8 cellular contexts compared by ENCODE assay signal in genomic region chr3:141255864-141256263, GRCh38. TPM values are rescaled to one million over a fixed set of nuclear protein-coding genes. Genes with fewer than 3 reads are reported as not detected.
DNase-seq lines count a peak whose midpoint lies in the region; ATAC-seq lines count a peak whose summit lies in the region.

No MANE protein-coding gene starts in this region.

- no peak overlapping the region for H3K4me3 ChIP-seq in MG63

- DNase-seq in COLO829 (ENCODE audit: low spot score) (peak; percentile 53), MG63 (peak; percentile 93), left lobe of liver (ENCODE audit: low spot score) (no peak), Kasumi-1 (lab: John Stamatoyannopoulos, UW) (no peak)
- DNase-seq in activated T-helper 2 cell treated with anti-CD3 and anti-CD28 coated beads, Interferon-gamma antibody, Interleukin-2, Interleukin-4, amounts not matched to agents 10 μg/mL and 5 μg/mL and 100 μg/mL, durations not matched to agents 14 hours and 24 hours and 36 hours (ENCODE audit: low spot score): peak; percentile 42

- peaks cover 10% of the 10 kb centered on the region for H3K36me3 ChIP-seq in MG63

- no peaks in the 10 kb centered on the region for H3K9me3 Mint-ChIP-seq in activated T-helper 2 cell treated with anti-CD3 and anti-CD28 coated beads, Interferon-gamma antibody, Interleukin-2, Interleukin-4, amounts not matched to agents 10 μg/mL and 5 μg/mL and 100 μg/mL, durations not matched to agents 14 hours and 24 hours and 36 hours

- no peaks in the 10 kb centered on the region for H3K27me3 Mint-ChIP-seq in activated T-helper 2 cell treated with anti-CD3 and anti-CD28 coated beads, Interferon-gamma antibody, Interleukin-2, Interleukin-4, amounts not matched to agents 10 μg/mL and 5 μg/mL and 100 μg/mL, durations not matched to agents 14 hours and 24 hours and 36 hours (ENCODE audit: low read depth)

- no peak overlapping the region for H3K4me3 Mint-ChIP-seq in activated T-helper 2 cell treated with anti-CD3 and anti-CD28 coated beads, Interferon-gamma antibody, Interleukin-2, Interleukin-4, amounts not matched to agents 10 μg/mL and 5 μg/mL and 100 μg/mL, durations not matched to agents 14 hours and 24 hours and 36 hours (ENCODE audit: low read depth)

- H3K9me3 ChIP-seq in MG63: no peaks in the 10 kb centered on the region

- H3K27ac Mint-ChIP-seq in activated T-helper 2 cell treated with anti-CD3 and anti-CD28 coated beads, Interferon-gamma antibody, Interleukin-2, Interleukin-4, amounts not matched to agents 10 μg/mL and 5 μg/mL and 100 μg/mL, durations not matched to agents 14 hours and 24 hours and 36 hours: peak overlapping the region; percentile 57

- H3K4me1 Mint-ChIP-seq in activated T-helper 2 cell treated with anti-CD3 and anti-CD28 coated beads, Interferon-gamma antibody, Interleukin-2, Interleukin-4, amounts not matched to agents 10 μg/mL and 5 μg/mL and 100 μg/mL, durations not matched to agents 14 hours and 24 hours and 36 hours (ENCODE audit: low read depth): peaks cover 68% of the 10 kb centered on the region

- peaks cover 41% of the 10 kb centered on the region for H3K36me3 Mint-ChIP-seq in activated T-helper 2 cell treated with anti-CD3 and anti-CD28 coated beads, Interferon-gamma antibody, Interleukin-2, Interleukin-4, amounts not matched to agents 10 μg/mL and 5 μg/mL and 100 μg/mL, durations not matched to agents 14 hours and 24 hours and 36 hours (ENCODE audit: low read depth)

- no peaks in the 10 kb centered on the region for H3K27me3 ChIP-seq in MG63

- peak; percentile 62 for ATAC-seq in left lobe of liver
- no peak for ATAC-seq in GM21367 (IDR thresholded peaks at IDR 0.05; ENCODE audit: unreplicated experiment)
- ATAC-seq in GM18519 (IDR thresholded peaks at IDR 0.05; ENCODE audit: low FRiP score, unreplicated experiment): no peak
- no peak for ATAC-seq in GM21737 (IDR thresholded peaks at IDR 0.05; ENCODE audit: unreplicated experiment)

- intact Hi-C loops in activated T-helper 2 cell treated with anti-CD3 and anti-CD28 coated beads, Interferon-gamma antibody, Interleukin-2, Interleukin-4, amounts not matched to agents 10 μg/mL and 5 μg/mL and 100 μg/mL, durations not matched to agents 14 hours and 24 hours and 36 hours (cut with micrococcal nuclease): loop anchor here (2.0 kb wide), 1 partner anchor 63 kb away; no protein-coding TSS in a partner anchor

RNA-seq across cellular contexts. Expression of gene PXYLP1, which starts 24.2 kb away (rescaled TPM):
- 39.1 and 40.5 TPM in 2 replicates for total RNA-seq in MG63 (2014; rRNA removed; shearing (Covaris generic); ENCODE audit: low replicate concordance)
- 57.2 and 66.0 TPM in 2 replicates for total RNA-seq in activated T-helper 2 cell treated with anti-CD3 and anti-CD28 coated beads, Interferon-gamma antibody, Interleukin-2, Interleukin-4, amounts not matched to agents 10 μg/mL and 5 μg/mL and 100 μg/mL, durations not matched to agents 14 hours and 24 hours and 36 hours
- 3.7 TPM for total RNA-seq in left lobe of liver

Comparison
In these comparisons a context has a peak if more than half of its experiments do, and no peak if none do; other contexts are left out.
1. DNase-seq: peak in COLO829 (single experiment), MG63 (single experiment) and activated T-helper 2 cell treated with anti-CD3 and anti-CD28 coated beads, Interferon-gamma antibody, Interleukin-2, Interleukin-4, amounts not matched to agents 10 μg/mL and 5 μg/mL and 100 μg/mL, durations not matched to agents 14 hours and 24 hours and 36 hours (single experiment); none in left lobe of liver (single experiment) and Kasumi-1 (0 of 2).